In genomic region chr2:26540977-26541376, GRCh38 we compare ENCODE assay signal across 1 cellular context.
TF ChIP-seq lines count a peak whose summit lies in the region.

No MANE protein-coding gene starts in this region.

TF ChIP-seq in GM23338, 12 proteins besides CTCF, POLR2A, EP300 and RAD21 (continued from another document):
- TF ChIP-seq ZNF462 (CRISPR knock-in tag; IDR thresholded peaks at IDR 0.05) (no peak), STAT1 (IDR thresholded peaks at IDR 0.05; ENCODE audit: unreplicated experiment) (no peak), CREB1 (CRISPR knock-in tag; IDR thresholded peaks at IDR 0.05; ENCODE audit: low read depth) (no peak), REST (IDR thresholded peaks at IDR 0.05; ENCODE audit: unreplicated experiment) (no peak), ETS1 (IDR thresholded peaks at IDR 0.05) (no peak), ZNF331 (CRISPR knock-in tag; IDR thresholded peaks at IDR 0.05; ENCODE audit: low read depth) (no peak)
